In the genomic region with DNA sequence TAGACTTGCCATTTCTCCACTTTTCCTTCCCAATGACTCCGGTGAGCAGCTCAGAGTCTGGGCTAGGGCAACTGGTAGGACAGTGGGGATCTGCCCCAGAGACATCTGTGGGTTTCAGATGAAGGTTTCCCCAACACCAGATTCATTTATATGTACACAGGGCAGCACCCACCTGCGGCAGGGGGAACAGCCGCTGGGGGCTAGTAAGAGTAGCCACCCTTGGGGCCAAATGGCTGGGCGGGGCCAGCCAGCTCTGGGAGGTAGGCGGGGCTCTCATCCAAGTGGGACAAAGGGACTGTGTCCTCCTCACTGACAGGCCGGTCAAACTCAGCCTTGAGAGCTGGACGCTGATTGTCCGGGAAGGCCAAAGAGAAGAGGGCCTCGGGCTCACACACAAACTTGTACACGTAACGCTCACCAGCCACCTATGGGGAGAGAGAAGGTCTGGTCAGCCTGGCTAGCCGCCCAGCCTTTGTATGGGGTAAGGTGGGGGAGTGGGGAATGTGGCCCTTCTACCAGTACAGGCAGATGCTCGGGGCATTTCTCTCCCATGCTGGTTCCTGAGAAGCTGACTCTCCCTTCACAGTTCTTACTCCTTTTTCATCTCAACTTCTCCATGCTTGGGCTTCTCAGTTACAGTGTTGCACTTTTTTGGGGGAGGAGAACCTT, we compare ENCODE assay signal across 21 cellular contexts. TPM values are rescaled to one million over a fixed set of nuclear protein-coding genes. Genes with fewer than 3 reads are reported as not detected.
A peak's percentile ranks its signal among the peaks of the same experiment; 100 is the strongest.
DNase-seq lines count a peak whose midpoint lies in the region; ATAC-seq, FAIRE-seq and TF ChIP-seq lines count a peak whose summit lies in the region.
"Had no signal": no experiment of that assay in that cellular context is flagged by ENCODE, and none has a peak within 500 bp of the region (broad histone marks: within the 10 kb centered on the region; RNA-seq: fewer than 3 reads in every experiment).

No MANE protein-coding gene starts in this region.

- no peak for TF ChIP-seq CTCF in pancreas (IDR thresholded peaks at IDR 0.05)

- intact Hi-C loops in left ventricle myocardium superior (cut with micrococcal nuclease): loop anchor here (10.0 kb wide), 1 partner anchor 46 kb away; no protein-coding TSS in a partner anchor
- intact Hi-C loops in pancreas (cut with DNase I): no loop called here

- DNase-seq in Daoy (ENCODE audit: low read depth) (peak; percentile 57), SK-MEL-5 (ENCODE audit: low read depth, low spot score) (peak; percentile 89), left ventricle myocardium superior (peak; percentile 69), pancreas (peak in 5 of 6 donors; percentile 60 to 74 (median 64)), NCI-H146 (lab: John Stamatoyannopoulos, UW) (no peak), GM19238 (ENCODE audit: insufficient read length, low spot score) (no peak)
- DNase-seq in stimulated activated CD4-positive, alpha-beta T cell treated with anti-CD3 and anti-CD28 coated beads, Interleukin-2, amount 100 ng/mL, for 48 hours: no peak
- DNase-seq: activated CD4-positive, alpha-beta T cell treated with anti-CD3 and anti-CD28 coated beads for 36 hours; activated naive CD8-positive, alpha-beta T cell treated with anti-CD3 and anti-CD28 coated beads, Interleukin-2, amount 10 ng/mL, durations not matched to agents 7 days and 5 days; Caco-2; cerebellar nuclear complex; MM.1S; naive B cell; NCI-H2029; NCI-H524; stimulated activated CD4-positive, alpha-beta T cell treated with anti-CD3 and anti-CD28 coated beads, Interleukin-4, amount 100 ng/mL, for 24 hours had no signal

- no peak overlapping the region for H3K4me3 ChIP-seq in pancreas
- H3K4me3 ChIP-seq: PC-9, thyroid gland had no signal

- ATAC-seq in left ventricle myocardium superior (peak; percentile 48), pancreas (peak in 3 of 4 donors; percentile 6 to 46 (median 33)), HG03469 (IDR thresholded peaks at IDR 0.05; ENCODE audit: unreplicated experiment) (no peak)
- ATAC-seq: activated CD4-positive, alpha-beta T cell treated with anti-CD3 and anti-CD28 coated beads for 36 hours had no signal

- H3K4me1 ChIP-seq in pancreas: peaks cover 0 to 19% (median 16%) of the 10 kb centered on the region in 3 donors

- H3K27ac ChIP-seq in pancreas: peak overlapping the region in 3 of 4 donors; percentile 39 to 58 (median 56)
- H3K27ac ChIP-seq: PC-9, thyroid gland had no signal

- FAIRE-seq in pancreas (lab: Jason Lieb, UNC): no peak
- FAIRE-seq: GM19239, keratinocyte had no signal

- WGBS in pancreas, 2 donors: 61 to 71% methylated on average over 13 of the region's 13 CpGs

- no peaks in the 10 kb centered on the region for H3K9me3 ChIP-seq in pancreas
- H3K9me3 ChIP-seq: Caco-2, thyroid gland had no signal

- in situ Hi-C loops in SK-MEL-5 (cut with HindIII; ENCODE audit: low pct_unique_long_range_greater_than_20kb, low sequenced_read_pairs): no loop called here

- H3K27me3 ChIP-seq in pancreas: no peaks in the 10 kb centered on the region
- H3K27me3 ChIP-seq: thyroid gland had no signal

- peaks cover 0 to 14% (median 9%) of the 10 kb centered on the region in 3 donors for H3K36me3 ChIP-seq in pancreas

RNA-seq across cellular contexts. Expression of gene ETV4, which starts 17.7 kb away (rescaled TPM):
- 27.7 and 51.4 TPM in 2 replicates for total RNA-seq in Daoy (2014; rRNA removed; shearing (Covaris generic))
- total RNA-seq in SK-MEL-5 (2014; rRNA removed; shearing (Covaris generic)): 154 and 164 TPM in 2 replicates
- 199 and 243 TPM in 2 replicates for polyA plus RNA-seq in SK-MEL-5 (2015; cell fraction: cytosol; rRNA removed)
- polyA plus RNA-seq in SK-MEL-5 (2015; cell fraction: nucleus; rRNA removed): 215 and 216 TPM in 2 replicates
- total RNA-seq in left ventricle myocardium superior: 0.37 TPM
- 1 to 10 TPM; 1.7 to 6.5 (median 4.6) TPM for total RNA-seq in pancreas
- 10 to 100 TPM; 10.6 to 16.4 TPM for polyA plus RNA-seq in pancreas

RNA-seq across cellular contexts. Expression of gene DHX8, which starts 44.7 kb away (rescaled TPM):
- total RNA-seq in Daoy (2014; rRNA removed; shearing (Covaris generic)): 23.0 and 32.8 TPM in 2 replicates
- 41.7 and 46.3 TPM in 2 replicates for total RNA-seq in SK-MEL-5 (2014; rRNA removed; shearing (Covaris generic))
- polyA plus RNA-seq in SK-MEL-5 (2015; cell fraction: cytosol; rRNA removed): 30.5 and 35.1 TPM in 2 replicates
- polyA plus RNA-seq in SK-MEL-5 (2015; cell fraction: nucleus; rRNA removed): 19.6 and 29.9 TPM in 2 replicates
- 29.7 TPM for total RNA-seq in left ventricle myocardium superior
- 10 to 100 TPM; 11.0 to 26.0 (median 16.8) TPM for total RNA-seq in pancreas
- 10 to 100 TPM; 13.2 to 18.9 TPM for polyA plus RNA-seq in pancreas

Comparison
In these comparisons a context has a peak if more than half of its experiments do, and no peak if none do; other contexts are left out.
1. DNase-seq: peak in Daoy (single experiment), SK-MEL-5 (single experiment), left ventricle myocardium superior (single experiment) and pancreas (5 of 6); none in NCI-H146 (single experiment), stimulated activated CD4-positive, alpha-beta T cell treated with anti-CD3 and anti-CD28 coated beads, Interleukin-2, amount 100 ng/mL, for 48 hours (0 of 2) and GM19238 (single experiment).